8 cellular contexts compared by ENCODE assay signal in the genomic region with DNA sequence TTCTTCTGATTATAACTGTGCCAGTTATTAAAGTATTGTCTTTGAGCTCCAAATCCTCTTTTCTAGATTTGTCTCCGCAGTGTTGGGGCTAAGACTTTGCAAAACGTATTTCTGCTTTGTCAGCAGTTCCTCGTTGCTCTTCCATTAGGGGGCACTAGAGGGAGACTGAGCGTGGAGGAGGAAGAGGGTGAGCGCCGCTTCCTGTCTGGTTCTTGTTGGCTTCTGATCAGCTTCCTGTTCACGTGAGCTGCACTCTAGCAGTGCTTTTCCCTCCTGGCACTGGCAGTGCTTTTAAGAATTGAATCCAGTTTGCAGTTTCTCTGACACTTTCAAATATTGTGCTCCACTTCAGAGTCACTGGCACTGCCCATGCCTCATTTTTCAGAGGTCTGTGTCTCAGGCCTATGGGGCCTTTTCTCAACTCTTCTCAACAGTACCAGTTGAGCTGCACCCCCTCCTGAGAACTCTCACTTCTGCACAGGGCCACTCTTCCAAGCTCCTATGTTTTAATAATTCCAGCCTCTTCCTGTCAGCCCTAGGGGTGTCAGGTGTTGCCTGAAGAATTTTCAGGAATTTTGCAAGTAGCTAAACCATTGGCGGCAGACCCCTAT.
DNase-seq lines count a peak whose midpoint lies in the region; ATAC-seq and TF ChIP-seq lines count a peak whose summit lies in the region.

No MANE protein-coding gene starts in this region.

- TF ChIP-seq CTCF in AG09319 (IDR thresholded peaks at IDR 0.05; ENCODE audit: low read depth, low read length): peak; percentile 0; the same call in 1 of the 2 replicates

- H3K27ac Mint-ChIP-seq in stimulated activated naive CD8-positive, alpha-beta T cell treated with anti-CD3 and anti-CD28 coated beads, Interleukin-15, amount 100 ng/mL, for 72 hours: no peak overlapping the region

- peaks cover 5% of the 10 kb centered on the region for H3K4me1 Mint-ChIP-seq in stimulated activated naive CD8-positive, alpha-beta T cell treated with anti-CD3 and anti-CD28 coated beads, Interleukin-15, amount 100 ng/mL, for 72 hours

- peaks cover 5 to 9% of the 10 kb centered on the region in 2 donors for H3K9me3 Mint-ChIP-seq in stimulated activated naive CD8-positive, alpha-beta T cell treated with anti-CD3 and anti-CD28 coated beads, Interleukin-15, amount 100 ng/mL, for 72 hours

- peaks cover 28% of the 10 kb centered on the region for H3K27me3 Mint-ChIP-seq in stimulated activated naive CD8-positive, alpha-beta T cell treated with anti-CD3 and anti-CD28 coated beads, Interleukin-15, amount 100 ng/mL, for 72 hours

- peak; percentile 71 for ATAC-seq in GM18511 (IDR thresholded peaks at IDR 0.05; ENCODE audit: unreplicated experiment)
- peak; percentile 75 for ATAC-seq in stimulated activated naive CD8-positive, alpha-beta T cell treated with anti-CD3 and anti-CD28 coated beads, Interleukin-15, amount 100 ng/mL, for 72 hours
- ATAC-seq in HG02973 (IDR thresholded peaks at IDR 0.05; ENCODE audit: unreplicated experiment): no peak

- H3K4me3 Mint-ChIP-seq in stimulated activated naive CD8-positive, alpha-beta T cell treated with anti-CD3 and anti-CD28 coated beads, Interleukin-15, amount 100 ng/mL, for 72 hours: no peak overlapping the region

- DNase-seq in AG09319 (ENCODE audit: extremely low read depth, low read depth) (no peak), LoVo (ENCODE audit: low spot score) (peak; percentile 4), iPS DF 4.7 (ENCODE audit: extremely low read depth, low spot score) (peak; percentile 44), AG08396 (ENCODE audit: low spot score) (no peak)
- DNase-seq in activated CD4-positive, alpha-beta T cell treated with anti-CD3 and anti-CD28 coated beads, Interleukin-2, amount 50 U/mL, for 1 hour: peak; percentile 3
- peak; percentile 23 to 52 for DNase-seq in stimulated activated naive CD8-positive, alpha-beta T cell treated with anti-CD3 and anti-CD28 coated beads, Interleukin-15, amount 100 ng/mL, for 72 hours

Comparison
In these comparisons a context has a peak if more than half of its experiments do, and no peak if none do; other contexts are left out.
1. DNase-seq: peak in LoVo (single experiment), activated CD4-positive, alpha-beta T cell treated with anti-CD3 and anti-CD28 coated beads, Interleukin-2, amount 50 U/mL, for 1 hour (single experiment), iPS DF 4.7 (single experiment) and stimulated activated naive CD8-positive, alpha-beta T cell treated with anti-CD3 and anti-CD28 coated beads, Interleukin-15, amount 100 ng/mL, for 72 hours (2 of 2); none in AG09319 (single experiment) and AG08396 (single experiment).